13 cellular contexts compared by ENCODE assay signal in the genomic region with DNA sequence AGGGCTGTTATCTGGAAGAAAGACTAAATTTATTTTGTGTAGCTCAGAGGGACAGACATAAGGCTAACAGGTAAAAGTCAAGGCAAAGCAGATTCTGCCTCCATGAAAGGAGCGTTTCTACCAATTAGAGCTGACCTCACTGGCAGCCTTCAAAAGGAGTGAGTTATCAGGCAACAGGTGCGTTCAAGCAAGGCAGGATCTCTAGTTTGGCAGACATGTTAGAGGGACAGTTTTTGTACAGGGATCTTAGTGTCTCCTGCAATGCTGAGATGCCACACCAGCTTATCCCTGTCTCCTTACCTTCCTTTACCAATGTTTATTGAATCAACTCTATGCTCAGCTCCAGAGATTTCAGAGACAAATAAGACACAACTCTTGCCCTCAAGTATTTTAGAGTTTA.
"Had no signal": no experiment of that assay in that cellular context is flagged by ENCODE, and none has a peak within 500 bp of the region (broad histone marks: within the 10 kb centered on the region; RNA-seq: fewer than 3 reads in every experiment).

No MANE protein-coding gene starts in this region.

- H3K36me3 Mint-ChIP-seq: activated CD8-positive, alpha-beta memory T cell treated with anti-CD3 and anti-CD28 coated beads, Interleukin-2, amount 10 ng/mL, durations not matched to agents 7 days and 5 days; memory B cell; naive thymus-derived CD8-positive, alpha-beta T cell; type B pancreatic cell; WTC11 had no signal

- H3K4me1 ChIP-seq: colonic mucosa, vagina had no signal

- H3K9me3 Mint-ChIP-seq: activated T-helper 2 cell treated with anti-CD3 and anti-CD28 coated beads, Interferon-gamma antibody, Interleukin-2, Interleukin-4, amounts not matched to agents 10 μg/mL and 5 μg/mL and 100 μg/mL, durations not matched to agents 14 hours and 24 hours and 36 hours; memory B cell; naive thymus-derived CD8-positive, alpha-beta T cell; neural crest cell; type B pancreatic cell; WTC11 had no signal

- H3K27me3 Mint-ChIP-seq: memory B cell had no signal

- H3K9me3 ChIP-seq: body of pancreas, colonic mucosa, vagina had no signal

- H3K27ac Mint-ChIP-seq: activated CD8-positive, alpha-beta memory T cell treated with anti-CD3 and anti-CD28 coated beads, Interleukin-2, amount 10 ng/mL, durations not matched to agents 7 days and 5 days; activated CD8-positive, alpha-beta T cell treated with anti-CD3 and anti-CD28 coated beads, Interleukin-2, amount 10 ng/mL, durations not matched to agents 7 days and 5 days; activated naive CD8-positive, alpha-beta T cell; activated T-helper 2 cell treated with anti-CD3 and anti-CD28 coated beads, Interferon-gamma antibody, Interleukin-2, Interleukin-4, amounts not matched to agents 10 μg/mL and 5 μg/mL and 100 μg/mL, durations not matched to agents 14 hours and 24 hours and 36 hours; memory B cell; naive thymus-derived CD8-positive, alpha-beta T cell; type B pancreatic cell; WTC11 had no signal

- H3K36me3 ChIP-seq: colonic mucosa, vagina had no signal

- H3K4me1 Mint-ChIP-seq: activated CD8-positive, alpha-beta memory T cell treated with anti-CD3 and anti-CD28 coated beads, Interleukin-2, amount 10 ng/mL, durations not matched to agents 7 days and 5 days; memory B cell; naive thymus-derived CD8-positive, alpha-beta T cell; neural crest cell; WTC11 had no signal

- H3K4me3 Mint-ChIP-seq: activated CD8-positive, alpha-beta memory T cell treated with anti-CD3 and anti-CD28 coated beads, Interleukin-2, amount 10 ng/mL, durations not matched to agents 7 days and 5 days; activated CD8-positive, alpha-beta T cell treated with anti-CD3 and anti-CD28 coated beads, Interleukin-2, amount 10 ng/mL, durations not matched to agents 7 days and 5 days; activated naive CD8-positive, alpha-beta T cell; memory B cell; naive thymus-derived CD8-positive, alpha-beta T cell; neural crest cell; type B pancreatic cell; WTC11 had no signal

- H3K27me3 ChIP-seq: body of pancreas, colonic mucosa, vagina had no signal

- H3K27ac ChIP-seq: body of pancreas, colonic mucosa, skin epidermis, vagina had no signal

- H3K4me3 ChIP-seq: body of pancreas, colonic mucosa, skin epidermis, vagina had no signal
